In genomic region chr6:33420493-33421343, GRCh38 we compare ENCODE assay signal across 8 cellular contexts. TPM values are rescaled to one million over a fixed set of nuclear protein-coding genes. Genes with fewer than 3 reads are reported as not detected.
A peak's percentile ranks its signal among the peaks of the same experiment; 100 is the strongest.
DNase-seq lines count a peak whose midpoint lies in the region; TF ChIP-seq lines count a peak whose summit lies in the region.

No MANE protein-coding gene starts in this region.

- H3K27me3 ChIP-seq in DOHH2 (ENCODE audit: control insufficient read depth, low read length) (peaks cover 5% of the 10 kb centered on the region; the same call in 1 of the 2 replicates), ovary (no peaks in the 10 kb centered on the region)

- H3K4me1 ChIP-seq in DOHH2 (ENCODE audit: control insufficient read depth, low read length) (peaks cover 41% of the 10 kb centered on the region), ovary (ENCODE audit: insufficient read depth) (peaks cover 15% of the 10 kb centered on the region)

- peaks cover 10% of the 10 kb centered on the region for H3K36me3 ChIP-seq in DOHH2 (ENCODE audit: control insufficient read depth, low read length)
- H3K36me3 ChIP-seq in ovary, result no peaks in the 10 kb centered on the region

- intact Hi-C loops in ovary (cut with DNase I), result loop anchor here in 1 of 4 donors (10.0 kb wide), 1 partner anchor 106 kb away; the partner anchor contains the start of genes TAPBP and ZBTB22

- H3K4me2 ChIP-seq in DOHH2 (ENCODE audit: low read length), result peak overlapping the region; percentile 31; the same call in 1 of the 2 replicates

- H3K9me3 ChIP-seq in DOHH2 (ENCODE audit: control insufficient read depth, insufficient read depth, low read length) (no peaks in the 10 kb centered on the region), ovary (no peaks in the 10 kb centered on the region)

- no peak for TF ChIP-seq CTCF in DOHH2 (IDR thresholded peaks at IDR 0.05; ENCODE audit: low read depth, low read length, poor library complexity, severe bottlenecking)
- TF ChIP-seq CTCF in choroid plexus epithelial cell (conservative IDR thresholded peaks at IDR 0.05; ENCODE audit: low read depth, low read length), result no peak
- TF ChIP-seq CTCF in ovary (IDR thresholded peaks at IDR 0.05), result no peak

- no peak overlapping the region for H3K27ac ChIP-seq in DOHH2 (ENCODE audit: low read depth, low read length)
- H3K27ac ChIP-seq in ovary, result peak overlapping the region; percentile 46 to 60

- no peak for TF ChIP-seq EP300 in ovary (IDR thresholded peaks at IDR 0.05)

- H3K9me2 ChIP-seq in DOHH2 (replicated peaks; ENCODE audit: control insufficient read depth, low read length), result no peaks in the 10 kb centered on the region

- peaks cover 5% of the 10 kb centered on the region; the same call in 1 of the 2 replicates for H3F3A ChIP-seq in DOHH2 (ENCODE audit: control insufficient read depth, insufficient read depth)

- DNase-seq in NCI-H2171 (lab: John Stamatoyannopoulos, UW), result peak; percentile 19
- no peak for DNase-seq in choroid plexus epithelial cell (ENCODE audit: low read depth)
- peak in 1 of 5 donors; percentile 45 for DNase-seq in ovary
- DNase-seq in HuH-7 (ENCODE audit: low spot score), result no peak
- DNase-seq in stimulated activated CD4-positive, alpha-beta T cell treated with anti-CD3 and anti-CD28 coated beads, Interleukin-2, amount 100 ng/mL, for 48 hours, result no peak
- no peak for DNase-seq in activated CD4-positive, alpha-beta T cell treated with anti-CD3 and anti-CD28 coated beads, Interleukin-2, amount 50 U/mL, for 4 hours
- DNase-seq in amniotic stem cell (lab: John Stamatoyannopoulos, UW), result no peak

- H3K4me3 ChIP-seq in DOHH2 (ENCODE audit: low read length) (0 out of 2 replicates have a peak overlapping the region, but pooled peaks have one; percentile 34), choroid plexus epithelial cell (ENCODE audit: low read depth, low read length) (peak overlapping the region; percentile 58), ovary (peak overlapping the region; percentile 46)

- H4K20me1 ChIP-seq in DOHH2 (ENCODE audit: control insufficient read depth, insufficient read depth, low read depth, low read length), result no peaks in the 10 kb centered on the region; the same call in 1 of the 2 replicates

- 45 to 54% (median 51%) methylated on average over 6 of the region's 6 CpGs for WGBS in ovary, 3 donors

- peaks cover 31% of the 10 kb centered on the region for H3K79me2 ChIP-seq in DOHH2 (ENCODE audit: control insufficient read depth, low read length)

- no peak for TF ChIP-seq POLR2A in ovary (IDR thresholded peaks at IDR 0.05)

RNA-seq across cellular contexts. Expression of gene SYNGAP1, which starts 0.9 kb away (rescaled TPM):
- total RNA-seq in ovary, result 10 to 100 TPM; 17.5 to 60.0 (median 43.1) TPM
- 10 to 100 TPM; 14.6 to 29.8 TPM for polyA plus RNA-seq in ovary

RNA-seq across cellular contexts. Expression of gene CUTA, which starts 2.8 kb away (rescaled TPM):
- total RNA-seq in ovary, result 100 to 1,000 TPM; 125 to 238 (median 177) TPM
- 100 to 1,000 TPM; 173 to 250 TPM for polyA plus RNA-seq in ovary

RNA-seq across cellular contexts. Expression of gene PHF1, which starts 9.9 kb away (rescaled TPM):
- 100 to 1,000 TPM in 5 of 7 donors, 10 to 100 TPM in 2; 94.3 to 182 (median 123) TPM for total RNA-seq in ovary
- 100 to 1,000 TPM in 1 of 2 donors, 10 to 100 TPM in 1; 80.7 to 179 TPM for polyA plus RNA-seq in ovary

RNA-seq across cellular contexts. Expression of gene KIFC1, which starts 29.1 kb away (rescaled TPM):
- total RNA-seq in ovary, result 1 to 10 TPM in 6 of 7 donors, under 1 TPM in 1; 0.60 to 3.9 (median 2.2) TPM
- polyA plus RNA-seq in ovary, result 1 to 10 TPM; 1.7 to 2.3 TPM

RNA-seq across cellular contexts. Expression of gene ZBTB9, which starts 33.7 kb away (rescaled TPM):
- total RNA-seq in ovary, result 10 to 100 TPM in 3 of 7 donors, 1 to 10 TPM in 4; 2.4 to 13.5 (median 8.8) TPM
- 10 to 100 TPM in 1 of 2 donors, 1 to 10 TPM in 1; 5.5 to 10.8 TPM for polyA plus RNA-seq in ovary
